ENCODE assay signal across 12 cellular contexts in genomic region chr3:177887475-177887874, GRCh38.
DNase-seq lines count a peak whose midpoint lies in the region; ATAC-seq and TF ChIP-seq lines count a peak whose summit lies in the region.
"Had no signal": no experiment of that assay in that cellular context is flagged by ENCODE, and none has a peak within 500 bp of the region (broad histone marks: within the 10 kb centered on the region; RNA-seq: fewer than 3 reads in every experiment).

No MANE protein-coding gene starts in this region.

- peaks cover 12% of the 10 kb centered on the region for H3K36me3 Mint-ChIP-seq in nephron progenitor cell (ENCODE audit: low read depth)

- H3K9me3 Mint-ChIP-seq in nephron progenitor cell, result peaks cover 27% of the 10 kb centered on the region
- H3K9me3 Mint-ChIP-seq: activated CD4-positive, alpha-beta T cell treated with anti-CD3 and anti-CD28 coated beads, Interleukin-2, amount 10 ng/mL, durations not matched to agents 24 days and 14 days had no signal

- no peaks in the 10 kb centered on the region for H3K27me3 Mint-ChIP-seq in nephron progenitor cell (ENCODE audit: low read depth, poor library complexity)
- H3K27me3 Mint-ChIP-seq: activated CD4-positive, alpha-beta T cell treated with anti-CD3 and anti-CD28 coated beads, Interleukin-2, amount 10 ng/mL, durations not matched to agents 24 days and 14 days had no signal

- ATAC-seq in GM18498 (IDR thresholded peaks at IDR 0.05; ENCODE audit: unreplicated experiment) (peak; percentile 60), GM21367 (IDR thresholded peaks at IDR 0.05; ENCODE audit: unreplicated experiment) (peak; percentile 62), HG03103 (IDR thresholded peaks at IDR 0.05; ENCODE audit: low read depth, unreplicated experiment) (peak; percentile 64)

- H3K27ac Mint-ChIP-seq in nephron progenitor cell, result peak overlapping the region; percentile 2
- H3K27ac Mint-ChIP-seq: activated CD4-positive, alpha-beta T cell treated with anti-CD3 and anti-CD28 coated beads, Interleukin-2, amount 10 ng/mL, durations not matched to agents 24 days and 14 days; activated T-helper 1 cell treated with anti-CD3 and anti-CD28 coated beads, Interleukin-12 subunit alpha, Interleukin-12 subunit beta, Interleukin-2, Interleukin-4 antibody, amounts not matched to agents 30 ng/mL and 10 ng/mL and 1 ng/mL, durations not matched to agents 14 hours and 24 hours and 36 hours; T-helper 1 cell treated with Interleukin-12 subunit alpha and Interleukin-12 subunit beta and Interleukin-4 antibody, amounts not matched to agents 30 μg/mL and 1 μg/mL, for 36 hours had no signal

- DNase-seq in nephron progenitor cell (no peak), iPS-NIHi11 (ENCODE audit: low spot score) (no peak), NCI-H2227 (lab: John Stamatoyannopoulos, UW; ENCODE audit: unreplicated experiment) (no peak), GM19240 (ENCODE audit: insufficient read length, low spot score) (no peak), anterior cingulate cortex (lab: John Stamatoyannopoulos, UW) (no peak)
- DNase-seq: activated CD4-positive, alpha-beta T cell treated with anti-CD3 and anti-CD28 coated beads, Interleukin-2, amount 10 ng/mL, durations not matched to agents 24 days and 14 days; NCI-H1694 had no signal

- no peak overlapping the region for H3K4me3 Mint-ChIP-seq in nephron progenitor cell
- H3K4me3 Mint-ChIP-seq: activated CD4-positive, alpha-beta T cell treated with anti-CD3 and anti-CD28 coated beads, Interleukin-2, amount 10 ng/mL, durations not matched to agents 24 days and 14 days; activated T-helper 1 cell treated with anti-CD3 and anti-CD28 coated beads, Interleukin-12 subunit alpha, Interleukin-12 subunit beta, Interleukin-2, Interleukin-4 antibody, amounts not matched to agents 30 ng/mL and 10 ng/mL and 1 ng/mL, durations not matched to agents 14 hours and 24 hours and 36 hours; T-helper 1 cell treated with Interleukin-12 subunit alpha and Interleukin-12 subunit beta and Interleukin-4 antibody, amounts not matched to agents 30 μg/mL and 1 μg/mL, for 36 hours had no signal

- no peak for TF ChIP-seq CTCF in nephron progenitor cell (IDR thresholded peaks at IDR 0.05)

- H3K4me1 Mint-ChIP-seq in nephron progenitor cell, result peaks cover 22% of the 10 kb centered on the region
